Comparison of ENCODE assay signal across 1 cellular context in genomic region chr13:100875392-100876043, GRCh38.
TF ChIP-seq lines count a peak whose summit lies in the region.

No MANE protein-coding gene starts in this region.

TF ChIP-seq in K562, 482 proteins besides CTCF, POLR2A, EP300 and RAD21 (continued from another document):
- TF ChIP-seq FOSL1 (tag; conservative IDR thresholded peaks at IDR 0.05) (peak; percentile 48), MEIS2 (IDR thresholded peaks at IDR 0.05; ENCODE audit: partially characterized antibody) (peak; percentile 36), PHF8 (IDR thresholded peaks at IDR 0.05; ENCODE audit: borderline replicate concordance, low read length) (no peak), NR2C2 (CRISPR knock-in tag; IDR thresholded peaks at IDR 0.05) (no peak), NR2C2 (tag; IDR thresholded peaks at IDR 0.05) (no peak), SRF (CRISPR knock-in tag; IDR thresholded peaks at IDR 0.05) (peak in 1 of 2 experiments; percentile 82; a peak in 1 of 4 replicates), SMARCB1 (IDR thresholded peaks at IDR 0.05; ENCODE audit: insufficient read length, low read depth) (no peak), PREB (CRISPR knock-in tag; IDR thresholded peaks at IDR 0.05) (no peak), TCF3 (CRISPR knock-in tag; IDR thresholded peaks at IDR 0.05) (no peak), PKNOX1 (IDR thresholded peaks at IDR 0.05) (peak; percentile 47; the same call in 1 of the 2 replicates), ZFP36 (IDR thresholded peaks at IDR 0.05; ENCODE audit: low read depth, low read length, partially characterized antibody) (no peak), NCOA1 (IDR thresholded peaks at IDR 0.05; ENCODE audit: low read depth) (no peak), RFX1 (IDR thresholded peaks at IDR 0.05) (no peak), POLR2G (IDR thresholded peaks at IDR 0.05; ENCODE audit: low read depth, low read length) (no peak), TFAM (CRISPR knock-in tag; conservative IDR thresholded peaks at IDR 0.05) (no peak), FOXJ3 (CRISPR knock-in tag; IDR thresholded peaks at IDR 0.05) (no peak), TAF7 (tag; IDR thresholded peaks at IDR 0.05) (no peak), CHAMP1 (IDR thresholded peaks at IDR 0.05) (no peak), ZBTB17 (CRISPR knock-in tag; IDR thresholded peaks at IDR 0.05) (no peak), ZNF282 (CRISPR knock-in tag; IDR thresholded peaks at IDR 0.05) (no peak), HDAC8 (tag; IDR thresholded peaks at IDR 0.05) (no peak), RBM39 (optimal IDR thresholded peaks at IDR 0.05; ENCODE audit: low read depth, low read length) (no peak)
TF ChIP-seq in K562: peak in this region for 5.
